Comparison of ENCODE assay signal across 15 cellular contexts in genomic region chr3:189122526-189123205, GRCh38. TPM values are rescaled to one million over a fixed set of nuclear protein-coding genes. Genes with fewer than 3 reads are reported as not detected.
DNase-seq lines count a peak whose midpoint lies in the region; ATAC-seq and TF ChIP-seq lines count a peak whose summit lies in the region.
"Had no signal": no experiment of that assay in that cellular context is flagged by ENCODE, and none has a peak within 500 bp of the region (broad histone marks: within the 10 kb centered on the region; RNA-seq: fewer than 3 reads in every experiment).

No MANE protein-coding gene starts in this region.

- H3K27ac ChIP-seq in CD8-positive, alpha-beta memory T cell (ENCODE audit: low read depth, low read length), result peak overlapping the region; percentile 43
- no peak overlapping the region for H3K27ac ChIP-seq in right cardiac atrium (ENCODE audit: low read length)
- H3K27ac ChIP-seq in body of pancreas, result peak overlapping the region in 2 of 4 donors; percentile 33 to 60
- H3K27ac ChIP-seq: neural progenitor cell had no signal

- TF ChIP-seq POLR2A in body of pancreas (IDR thresholded peaks at IDR 0.05), result no peak

- H3K27ac Mint-ChIP-seq in CD8-positive, alpha-beta memory T cell, result peak overlapping the region; percentile 66 to 98 (median 92)
- H3K27ac Mint-ChIP-seq in activated CD4-positive, alpha-beta memory T cell treated with anti-CD3 and anti-CD28 coated beads, Interleukin-2, amount 10 ng/mL, durations not matched to agents 7 days and 5 days, result peak overlapping the region; percentile 67
- H3K27ac Mint-ChIP-seq: neural progenitor cell; stimulated activated memory B cell treated with anti-CD40 and anti-IgM and Interleukin-4, amounts not matched to agents 10 μg/mL and 1 μg/mL and 100 μg/mL, for 72 hours had no signal

- H3K4me3 Mint-ChIP-seq in CD8-positive, alpha-beta memory T cell, result peak overlapping the region; percentile 81 to 95 (median 86)
- H3K4me3 Mint-ChIP-seq in activated CD4-positive, alpha-beta memory T cell treated with anti-CD3 and anti-CD28 coated beads, Interleukin-2, amount 10 ng/mL, durations not matched to agents 7 days and 5 days, result peak overlapping the region; percentile 61
- H3K4me3 Mint-ChIP-seq: neural progenitor cell; stimulated activated memory B cell treated with anti-CD40 and anti-IgM and Interleukin-4, amounts not matched to agents 10 μg/mL and 1 μg/mL and 100 μg/mL, for 72 hours had no signal

- peak overlapping the region; percentile 43 for H3K9ac ChIP-seq in skeletal muscle satellite cell (ENCODE audit: low read depth, low read length)
- H3K9ac ChIP-seq: neural progenitor cell had no signal

- CTCF ChIA-PET in CD8-positive, alpha-beta memory T cell (lab: Charles Lee), result interaction anchor here (0.7 to 8.6 kb wide), 8 partner anchors 9 to 1383 kb away, joined by 3 to 59 read pairs (median 9); no protein-coding TSS in a partner anchor
- CTCF ChIA-PET in activated CD4-positive, alpha-beta memory T cell treated with anti-CD3 and anti-CD28 coated beads, Interleukin-2, amount 10 ng/mL, durations not matched to agents 7 days and 5 days (lab: Charles Lee), result interaction anchor here (1.1 to 2.0 kb wide), 6 partner anchors 10 to 1383 kb away, joined by 3 to 8 read pairs (median 4); no protein-coding TSS in a partner anchor

- H3K4me1 Mint-ChIP-seq in CD8-positive, alpha-beta memory T cell, result peaks cover 37 to 67% (median 67%) of the 10 kb centered on the region in 3 donors
- H3K4me1 Mint-ChIP-seq in activated CD4-positive, alpha-beta memory T cell treated with anti-CD3 and anti-CD28 coated beads, Interleukin-2, amount 10 ng/mL, durations not matched to agents 7 days and 5 days, result peaks cover 39% of the 10 kb centered on the region
- H3K4me1 Mint-ChIP-seq: neural progenitor cell; stimulated activated memory B cell treated with anti-CD40 and anti-IgM and Interleukin-4, amounts not matched to agents 10 μg/mL and 1 μg/mL and 100 μg/mL, for 72 hours had no signal

- peaks cover 0 to 10% (median 5%) of the 10 kb centered on the region in 5 donors for H3K9me3 Mint-ChIP-seq in CD8-positive, alpha-beta memory T cell
- peaks cover 19% of the 10 kb centered on the region for H3K9me3 Mint-ChIP-seq in activated CD4-positive, alpha-beta memory T cell treated with anti-CD3 and anti-CD28 coated beads, Interleukin-2, amount 10 ng/mL, durations not matched to agents 7 days and 5 days
- H3K9me3 Mint-ChIP-seq: neural progenitor cell had no signal

- POLR2A ChIA-PET in CD8-positive, alpha-beta memory T cell (lab: Charles Lee), result interaction anchor here (0.9 to 3.5 kb wide), 2 partner anchors 9 to 21 kb away, joined by 4 to 31 read pairs; no protein-coding TSS in a partner anchor
- POLR2A ChIA-PET in activated CD4-positive, alpha-beta memory T cell treated with anti-CD3 and anti-CD28 coated beads, Interleukin-2, amount 10 ng/mL, durations not matched to agents 7 days and 5 days (lab: Charles Lee), result interaction anchor here (1.1 to 2.2 kb wide), 5 partner anchors 9 to 1382 kb away, joined by 3 to 14 read pairs (median 4); no protein-coding TSS in a partner anchor

- no peaks in the 10 kb centered on the region for H3K36me3 ChIP-seq in CD8-positive, alpha-beta memory T cell (ENCODE audit: insufficient read depth, low read length)
- H3K36me3 ChIP-seq in skeletal muscle satellite cell (ENCODE audit: insufficient read depth, low read length) (no peaks in the 10 kb centered on the region), body of pancreas (replicated peaks in 1 of 2; ENCODE audit: insufficient read depth in 1 of 2, low read depth in 2 of 2) (no peaks in the 10 kb centered on the region)
- H3K36me3 ChIP-seq: neural progenitor cell had no signal

- DNase-seq in CD8-positive, alpha-beta memory T cell, result no peak
- DNase-seq in activated CD4-positive, alpha-beta memory T cell treated with anti-CD3 and anti-CD28 coated beads, Interleukin-2, amount 10 ng/mL, durations not matched to agents 7 days and 5 days, result no peak
- no peak for DNase-seq in right cardiac atrium
- no peak for DNase-seq in NCI-H2081 treated with DMSO at 0.1 percent for 48 hours (lab: John Stamatoyannopoulos, UW)
- DNase-seq in NCI-H524 (lab: John Stamatoyannopoulos, UW), result no peak
- no peak for DNase-seq in body of pancreas
- DNase-seq in SW 1271 (lab: John Stamatoyannopoulos, UW), result no peak
- DNase-seq: NCI-H187; NCI-H82; SHP77; stimulated activated CD4-positive, alpha-beta T cell treated with anti-CD3 and anti-CD28 coated beads, Interleukin-1b, Interleukin-23, amount 100 ng/mL, for 48 hours had no signal

- H3K4me1 ChIP-seq in CD8-positive, alpha-beta memory T cell (ENCODE audit: insufficient read depth, low read length), result peaks cover 13% of the 10 kb centered on the region
- H3K4me1 ChIP-seq in right cardiac atrium (ENCODE audit: control insufficient read depth, insufficient read depth, low read length) (no peaks in the 10 kb centered on the region), skeletal muscle satellite cell (ENCODE audit: control insufficient read depth, insufficient read depth, low read length) (peaks cover 26% of the 10 kb centered on the region), body of pancreas (peaks cover 10% of the 10 kb centered on the region)

- intact Hi-C loops in right cardiac atrium (cut with DNase I), result no loop called here
- intact Hi-C loops in body of pancreas (cut with DNase I), result no loop called here

- peaks cover 0 to 4% of the 10 kb centered on the region in 2 donors for H3K27me3 Mint-ChIP-seq in CD8-positive, alpha-beta memory T cell
- H3K27me3 Mint-ChIP-seq in activated CD4-positive, alpha-beta memory T cell treated with anti-CD3 and anti-CD28 coated beads, Interleukin-2, amount 10 ng/mL, durations not matched to agents 7 days and 5 days, result no peaks in the 10 kb centered on the region
- H3K27me3 Mint-ChIP-seq: stimulated activated memory B cell treated with anti-CD40 and anti-IgM and Interleukin-4, amounts not matched to agents 10 μg/mL and 1 μg/mL and 100 μg/mL, for 72 hours had no signal

- TF ChIP-seq CTCF in body of pancreas (IDR thresholded peaks at IDR 0.05), result no peak

- peak overlapping the region; percentile 69 for H3K4me2 ChIP-seq in skeletal muscle satellite cell (ENCODE audit: low read length)
- H3K4me2 ChIP-seq: neural progenitor cell had no signal

- ATAC-seq in right cardiac atrium, result peak in 1 of 2 donors; percentile 41
- ATAC-seq in body of pancreas, result no peak
- ATAC-seq: K562; stimulated activated memory B cell treated with anti-CD40 and anti-IgM and Interleukin-4, amounts not matched to agents 10 μg/mL and 1 μg/mL and 100 μg/mL, for 72 hours had no signal

- H3K27me3 ChIP-seq in CD8-positive, alpha-beta memory T cell (ENCODE audit: insufficient read depth, low read length, poor library complexity, severe bottlenecking), result no peaks in the 10 kb centered on the region
- H3K27me3 ChIP-seq in right cardiac atrium (ENCODE audit: control insufficient read depth, insufficient read depth), result no peaks in the 10 kb centered on the region
- H3K27me3 ChIP-seq in skeletal muscle satellite cell (ENCODE audit: control insufficient read depth, insufficient read depth, low read length), result no peaks in the 10 kb centered on the region
- no peaks in the 10 kb centered on the region for H3K27me3 ChIP-seq in body of pancreas
- H3K27me3 ChIP-seq: neural progenitor cell had no signal

- peak overlapping the region; percentile 30 for H3K4me3 ChIP-seq in CD8-positive, alpha-beta memory T cell (ENCODE audit: low read length)
- peak overlapping the region; percentile 13 for H3K4me3 ChIP-seq in right cardiac atrium (ENCODE audit: low read length)
- peak overlapping the region; percentile 40 for H3K4me3 ChIP-seq in skeletal muscle satellite cell (ENCODE audit: low read length)
- H3K4me3 ChIP-seq in body of pancreas, result no peak overlapping the region
- H3K4me3 ChIP-seq: K562, neural progenitor cell had no signal

- 43% methylated on average over 5 of the region's 5 CpGs for WGBS in right cardiac atrium
- 30% methylated on average over 5 of the region's 5 CpGs for WGBS in body of pancreas, 2 donors

- peaks cover 12 to 52% (median 27%) of the 10 kb centered on the region in 3 donors for H3K36me3 Mint-ChIP-seq in CD8-positive, alpha-beta memory T cell
- H3K36me3 Mint-ChIP-seq in activated CD4-positive, alpha-beta memory T cell treated with anti-CD3 and anti-CD28 coated beads, Interleukin-2, amount 10 ng/mL, durations not matched to agents 7 days and 5 days (ENCODE audit: low read depth), result peaks cover 17% of the 10 kb centered on the region
- H3K36me3 Mint-ChIP-seq: stimulated activated memory B cell treated with anti-CD40 and anti-IgM and Interleukin-4, amounts not matched to agents 10 μg/mL and 1 μg/mL and 100 μg/mL, for 72 hours had no signal

- H3K9me3 ChIP-seq in CD8-positive, alpha-beta memory T cell (ENCODE audit: low read length), result no peaks in the 10 kb centered on the region
- H3K9me3 ChIP-seq in right cardiac atrium (ENCODE audit: control insufficient read depth, low read length) (no peaks in the 10 kb centered on the region), skeletal muscle satellite cell (replicated peaks; ENCODE audit: low read length) (no peaks in the 10 kb centered on the region), body of pancreas (no peaks in the 10 kb centered on the region)

RNA-seq across cellular contexts. Expression of gene TPRG1, which starts 49.1 kb away (rescaled TPM):
- total RNA-seq in CD8-positive, alpha-beta memory T cell, result 10 to 100 TPM; 28.6 to 29.6 TPM
- 30.5 TPM for polyA plus RNA-seq in CD8-positive, alpha-beta memory T cell
- 1 to 10 TPM; 8.7 to 9.7 TPM for total RNA-seq in activated CD4-positive, alpha-beta memory T cell treated with anti-CD3 and anti-CD28 coated beads, Interleukin-2, amount 10 ng/mL, durations not matched to agents 7 days and 5 days
- total RNA-seq in right cardiac atrium (1 to 10 TPM; 3.3 to 5.2 (median 5.0) TPM), body of pancreas (1 to 10 TPM; 2.1 to 4.6 TPM)
- polyA plus RNA-seq in right cardiac atrium, result 2.1 TPM
- 2.6 and 2.8 TPM in 2 replicates for total RNA-seq in skeletal muscle satellite cell (2012; rRNA removed)
- total RNA-seq: K562 had no signal

Comparison
In these comparisons a context has a peak if more than half of its experiments do, and no peak if none do; other contexts are left out.
1. H3K4me3 ChIP-seq: peak in CD8-positive, alpha-beta memory T cell (single experiment), right cardiac atrium (single experiment) and skeletal muscle satellite cell (single experiment); none in body of pancreas (0 of 2).